10 cellular contexts compared by ENCODE assay signal in the genomic region with DNA sequence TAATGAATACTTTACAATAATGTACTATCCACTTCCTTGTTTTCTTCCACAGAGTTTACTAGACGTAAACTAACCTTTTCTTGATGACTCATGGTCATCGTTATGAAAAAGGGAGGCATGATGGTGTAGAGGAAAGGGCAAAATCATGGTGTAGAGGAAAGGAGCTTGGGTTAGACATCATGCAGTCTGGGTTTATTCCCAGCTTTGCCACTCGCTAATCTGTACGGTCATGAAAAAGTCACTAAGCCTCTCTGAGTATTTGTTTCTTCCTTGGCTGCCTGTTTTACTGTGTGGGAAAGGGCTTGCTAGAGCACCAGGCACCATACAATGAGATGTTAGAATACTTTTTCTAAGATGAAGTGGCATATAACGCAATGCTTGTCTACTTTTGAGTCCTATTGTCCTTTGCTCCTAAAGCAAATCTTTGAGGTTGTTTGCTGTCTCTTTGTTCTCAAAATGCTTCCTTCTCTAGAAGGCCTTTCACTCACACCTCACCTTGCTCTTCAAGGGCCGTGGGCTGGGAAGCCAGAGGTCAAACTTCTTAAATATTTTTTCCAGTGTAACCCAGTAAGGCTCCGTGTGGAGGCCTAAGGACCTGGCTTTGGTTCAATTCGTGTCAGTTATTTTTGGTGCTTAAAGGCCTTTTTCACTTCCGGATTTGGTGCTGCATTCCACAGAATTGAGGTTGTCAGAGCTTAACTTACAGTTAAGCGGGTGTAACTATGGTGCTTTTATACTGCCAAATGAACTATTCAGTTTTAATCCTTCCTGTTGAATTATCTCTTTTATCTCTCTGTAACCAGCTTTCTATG. TPM values are rescaled to one million over a fixed set of nuclear protein-coding genes. Genes with fewer than 3 reads are reported as not detected.
DNase-seq lines count a peak whose midpoint lies in the region; ATAC-seq and TF ChIP-seq lines count a peak whose summit lies in the region.
"Had no signal": no experiment of that assay in that cellular context is flagged by ENCODE, and none has a peak within 500 bp of the region (broad histone marks: within the 10 kb centered on the region; RNA-seq: fewer than 3 reads in every experiment).

No MANE protein-coding gene starts in this region.

- H3K4me1 ChIP-seq in foreskin keratinocyte = peaks cover 30% of the 10 kb centered on the region
- H3K4me1 ChIP-seq: gastrocnemius medialis had no signal

- no peaks in the 10 kb centered on the region for H3K36me3 Mint-ChIP-seq in osteocyte (ENCODE audit: unreplicated experiment)

- DNase-seq in EH (ENCODE audit: low read depth) = peak; percentile 69
- peak; percentile 78 to 82 for DNase-seq in NOMO-1 (lab: John Stamatoyannopoulos, UW; ENCODE audit: unreplicated experiment in 2 of 2)
- peak; percentile 27 for DNase-seq in dermis blood vessel endothelial cell
- DNase-seq in osteocyte (ENCODE audit: extremely low spot score, unreplicated experiment) = no peak
- DNase-seq in Right ventricle myocardium inferior (ENCODE audit: missing footprints) = no peak
- no peak for DNase-seq in OCI-M1 (lab: John Stamatoyannopoulos, UW)
- DNase-seq in foreskin keratinocyte = no peak
- DNase-seq: gastrocnemius medialis had no signal

- no peak overlapping the region for H3K4me3 Mint-ChIP-seq in osteocyte (ENCODE audit: unreplicated experiment)

- H3K27ac Mint-ChIP-seq in osteocyte (ENCODE audit: unreplicated experiment) = peak overlapping the region; percentile 53

- no peaks in the 10 kb centered on the region for H3K27me3 ChIP-seq in foreskin keratinocyte
- H3K27me3 ChIP-seq: gastrocnemius medialis had no signal

- H3K27me3 Mint-ChIP-seq in osteocyte (ENCODE audit: unreplicated experiment) = peaks cover 27% of the 10 kb centered on the region

- TF ChIP-seq CTCF in osteocyte (IDR thresholded peaks at IDR 0.05) (no peak), foreskin keratinocyte (conservative IDR thresholded peaks at IDR 0.05) (no peak)

- H3K9me3 Mint-ChIP-seq in osteocyte (ENCODE audit: unreplicated experiment) = no peaks in the 10 kb centered on the region

- H3K4me1 Mint-ChIP-seq in osteocyte (ENCODE audit: unreplicated experiment) = peaks cover 4% of the 10 kb centered on the region

- intact Hi-C loops in Right ventricle myocardium inferior (cut with DNase I) = no loop called here

- no peak overlapping the region for H3K27ac ChIP-seq in foreskin keratinocyte

- ATAC-seq in Right ventricle myocardium inferior (no peak), HG03097 (IDR thresholded peaks at IDR 0.05; ENCODE audit: low FRiP score, unreplicated experiment) (no peak), foreskin keratinocyte (no peak)
- ATAC-seq: gastrocnemius medialis had no signal

RNA-seq across cellular contexts. Expression of gene ETV3, which starts 9.9 kb away (rescaled TPM):
- total RNA-seq in dermis blood vessel endothelial cell (17.2 and 19.1 TPM in 2 replicates), osteocyte (27.7 and 28.5 TPM in 2 replicates), Right ventricle myocardium inferior (16.9 TPM), foreskin keratinocyte (26.2 and 27.0 TPM in 2 replicates)
- polyA plus RNA-seq in foreskin keratinocyte = 5.9 and 7.3 TPM in 2 replicates

RNA-seq across cellular contexts. Expression of gene ETV3L, which starts 48.5 kb away (rescaled TPM):
- total RNA-seq in dermis blood vessel endothelial cell (not detected in 2 replicates), osteocyte (not detected in 2 replicates), Right ventricle myocardium inferior (not detected), foreskin keratinocyte (not detected in 2 replicates)
- not detected in 2 replicates for polyA plus RNA-seq in foreskin keratinocyte
- total RNA-seq: gastrocnemius medialis had no signal
- polyA plus RNA-seq: adipose tissue had no signal

Comparison
In these comparisons a context has a peak if more than half of its experiments do, and no peak if none do; other contexts are left out.
1. DNase-seq: peak in EH (single experiment), NOMO-1 (2 of 2) and dermis blood vessel endothelial cell (single experiment); none in osteocyte (single experiment), Right ventricle myocardium inferior (single experiment), OCI-M1 (single experiment) and foreskin keratinocyte (0 of 2).